In the genomic region with DNA sequence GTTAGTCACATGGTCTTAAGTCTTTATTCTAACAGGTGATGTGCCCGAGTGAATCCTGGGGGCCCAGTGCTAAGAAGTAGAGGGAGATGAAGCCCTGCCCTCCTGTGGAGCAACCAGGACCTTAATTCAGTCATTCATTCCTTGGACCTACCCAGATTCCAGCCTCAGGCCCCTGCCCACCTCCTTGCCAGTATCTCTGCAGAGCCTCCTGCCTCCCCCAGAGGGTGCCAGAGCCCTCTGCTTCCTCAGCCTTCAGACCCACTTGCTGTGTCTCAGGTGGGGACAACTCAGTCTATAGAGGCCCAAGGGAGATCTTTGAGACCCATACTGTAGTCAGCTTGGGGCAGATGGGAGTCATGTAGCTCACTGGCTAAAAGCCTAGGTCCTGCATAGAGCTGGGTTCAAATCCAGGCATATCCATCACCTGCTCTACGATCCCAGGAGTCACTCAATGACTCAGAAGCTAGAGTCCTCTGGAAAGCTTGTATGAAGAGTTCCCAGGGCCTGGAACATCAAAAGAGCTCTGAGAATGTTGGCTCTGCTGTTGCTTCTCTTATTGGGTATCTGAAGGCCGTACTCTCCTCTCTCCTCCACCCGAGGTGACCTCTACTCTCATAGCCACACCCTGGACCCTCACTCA, we compare ENCODE assay signal across 8 cellular contexts. TPM values are rescaled to one million over a fixed set of nuclear protein-coding genes. Genes with fewer than 3 reads are reported as not detected.
DNase-seq lines count a peak whose midpoint lies in the region; ATAC-seq and TF ChIP-seq lines count a peak whose summit lies in the region.

No MANE protein-coding gene starts in this region.

- DNase-seq in ACHN (peak; percentile 37), GM04504 (ENCODE audit: low read depth) (peak; percentile 15), NCI-H1105 (lab: John Stamatoyannopoulos, UW) (peak; percentile 29), Right ventricle myocardium superior (no peak), retinal pigment epithelial cell (ENCODE audit: low read depth) (no peak), ureter (ENCODE audit: low spot score) (no peak)
- DNase-seq in activated CD4-positive, alpha-beta T cell treated with anti-CD3 and anti-CD28 coated beads, Interleukin-2, amount 50 U/mL, for 48 hours = peak; percentile 29 to 31

- in situ Hi-C loops in ACHN (cut with HindIII; ENCODE audit: low pct_ligation_motif_present, low pct_unique_long_range_greater_than_20kb, low sequenced_read_pairs) = no loop called here

- peak; percentile 65 for TF ChIP-seq CTCF in retinal pigment epithelial cell (conservative IDR thresholded peaks at IDR 0.05; ENCODE audit: low read depth, low read length)

- intact Hi-C loops in Right ventricle myocardium superior (cut with DNase I) = no loop called here

- H3K4me3 ChIP-seq in retinal pigment epithelial cell (ENCODE audit: low read length) = no peak overlapping the region

- ATAC-seq in Right ventricle myocardium superior (ENCODE audit: poor library complexity) (peak; percentile 67), GM21723 (IDR thresholded peaks at IDR 0.05; ENCODE audit: unreplicated experiment) (no peak)

RNA-seq across cellular contexts. Expression of gene SIGLEC1, which starts 3.9 kb away (rescaled TPM):
- total RNA-seq in Right ventricle myocardium superior (9.6 TPM), ureter (9.5 TPM)

RNA-seq across cellular contexts. Expression of gene HSPA12B, which starts 16.2 kb away (rescaled TPM):
- total RNA-seq in Right ventricle myocardium superior = 16.6 TPM
- total RNA-seq in ureter = 9.7 TPM

RNA-seq across cellular contexts. Expression of gene ADAM33, which starts 34.5 kb away (rescaled TPM):
- total RNA-seq in Right ventricle myocardium superior (12.6 TPM), ureter (56.9 TPM)

RNA-seq across cellular contexts. Expression of gene ADISSP, which starts 51.2 kb away (rescaled TPM):
- total RNA-seq in Right ventricle myocardium superior (11.3 TPM), ureter (36.6 TPM)

RNA-seq across cellular contexts. Expression of gene GFRA4, which starts 53.1 kb away (rescaled TPM):
- total RNA-seq in Right ventricle myocardium superior = not detected
- not detected for total RNA-seq in ureter

Comparison
In these comparisons a context has a peak if more than half of its experiments do, and no peak if none do; other contexts are left out.
1. DNase-seq: peak in ACHN (single experiment), GM04504 (single experiment), NCI-H1105 (single experiment) and activated CD4-positive, alpha-beta T cell treated with anti-CD3 and anti-CD28 coated beads, Interleukin-2, amount 50 U/mL, for 48 hours (2 of 2); none in Right ventricle myocardium superior (single experiment), retinal pigment epithelial cell (single experiment) and ureter (single experiment).